In the genomic region with DNA sequence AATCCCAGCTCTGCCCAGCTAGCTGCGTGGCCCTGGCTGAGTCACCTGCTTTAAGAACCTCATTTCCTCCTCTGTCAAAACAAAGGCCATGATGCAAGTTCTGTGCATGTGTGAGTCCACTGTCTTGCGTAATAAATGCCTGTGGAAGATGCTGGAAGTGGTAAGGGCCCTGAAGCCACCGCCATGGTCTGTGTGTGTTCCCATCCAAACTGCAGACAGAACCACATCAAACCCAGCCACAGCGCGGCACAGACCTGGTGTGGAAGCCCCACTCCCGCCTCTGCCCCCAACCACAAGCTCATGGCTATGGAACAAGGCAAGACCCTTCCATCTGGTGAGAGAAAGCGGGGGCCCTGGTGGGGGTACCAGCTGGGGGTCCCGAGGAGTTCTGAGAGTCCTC, we compare ENCODE assay signal across 8 cellular contexts. TPM values are rescaled to one million over a fixed set of nuclear protein-coding genes. Genes with fewer than 3 reads are reported as not detected.
DNase-seq lines count a peak whose midpoint lies in the region; ATAC-seq and TF ChIP-seq lines count a peak whose summit lies in the region.
"Had no signal": no experiment of that assay in that cellular context is flagged by ENCODE, and none has a peak within 500 bp of the region (broad histone marks: within the 10 kb centered on the region; RNA-seq: fewer than 3 reads in every experiment).

No MANE protein-coding gene starts in this region.

- H3K27me3 ChIP-seq in GM23248 (replicated peaks; ENCODE audit: insufficient read depth): peaks cover 6% of the 10 kb centered on the region; the same call in 1 of the 2 replicates
- H3K27me3 ChIP-seq in parathyroid adenoma (ENCODE audit: control insufficient read depth, insufficient read depth, low read length): no peaks in the 10 kb centered on the region
- peaks cover 5% of the 10 kb centered on the region; the same call in 1 of the 2 replicates for H3K27me3 ChIP-seq in SK-N-SH (ENCODE audit: insufficient read depth)

- H3K36me3 ChIP-seq in GM23248 (ENCODE audit: low read depth) (no peaks in the 10 kb centered on the region), parathyroid adenoma (ENCODE audit: control insufficient read depth, insufficient read depth, low read length) (no peaks in the 10 kb centered on the region), SK-N-SH (replicated peaks in 1 of 2; ENCODE audit: control insufficient read depth in 1 of 2, insufficient read depth in 2 of 2, low read length in 1 of 2) (no peaks in the 10 kb centered on the region)

- peak overlapping the region; percentile 51; the same call in 1 of the 2 replicates for H2AFZ ChIP-seq in GM23248
- no peak overlapping the region for H2AFZ ChIP-seq in parathyroid adenoma
- H2AFZ ChIP-seq in SK-N-SH (ENCODE audit: low read depth): no peak overlapping the region

- H3K9me3 ChIP-seq in GM23248 (ENCODE audit: low read depth) (no peaks in the 10 kb centered on the region), parathyroid adenoma (ENCODE audit: control insufficient read depth, low read length) (no peaks in the 10 kb centered on the region), SK-N-SH (no peaks in the 10 kb centered on the region)

- H3K9me2 ChIP-seq in GM23248 (ENCODE audit: insufficient read depth) (no peaks in the 10 kb centered on the region), SK-N-SH (no peaks in the 10 kb centered on the region)

- peaks cover 11% of the 10 kb centered on the region for H3K4me1 ChIP-seq in GM23248 (ENCODE audit: insufficient read depth)
- peaks cover 48% of the 10 kb centered on the region for H3K4me1 ChIP-seq in parathyroid adenoma
- H3K4me1 ChIP-seq in SK-N-SH (ENCODE audit: control insufficient read depth in 1 of 2, insufficient read depth in 2 of 2, low read depth in 1 of 2, low read length in 1 of 2): peaks cover 0 to 9% of the 10 kb centered on the region in 2 experiments; a peak in 1 of 4 replicates

- in situ Hi-C loops in GM23248 (cut with MboI): no loop called here

- CTCF ChIA-PET in SK-N-SH (lab: Yijun Ruan, JAX): interaction anchor here (0.8 to 2.6 kb wide), 3 partner anchors 10 to 312 kb away, joined by 3 to 7 read pairs (median 3); no protein-coding TSS in a partner anchor

- TF ChIP-seq CTCF in parathyroid adenoma (IDR thresholded peaks at IDR 0.05): no peak
- no peak for TF ChIP-seq CTCF in GM20000 (IDR thresholded peaks at IDR 0.05; ENCODE audit: extremely low read depth, missing control alignments)
- no peak for TF ChIP-seq CTCF in SK-N-SH (IDR thresholded peaks at IDR 0.05)

- DNase-seq in GM23248 (peak; percentile 98), NOMO-1 treated with DMSO at 0.1 percent for 48 hours (lab: John Stamatoyannopoulos, UW; ENCODE audit: unreplicated experiment) (peak; percentile 83), dermis blood vessel endothelial cell (peak; percentile 28), GM20000 (ENCODE audit: low spot score) (no peak), SK-N-SH (no peak)
- DNase-seq: stimulated activated CD4-positive, alpha-beta T cell treated with anti-CD3 and anti-CD28 coated beads, Interleukin-4, amount 100 ng/mL, for 24 hours had no signal

- ATAC-seq in GM21723 (IDR thresholded peaks at IDR 0.05; ENCODE audit: unreplicated experiment): no peak

- WGBS in GM23248 (ENCODE audit: low coverage in 1 of 2, low lambda C conversion rate in 2 of 2, missing lambda C conversion rate in 2 of 2), 2 experiments: 65 to 67% methylated on average over 7 to 8 of the region's 8 CpGs
- 85% methylated on average over 8 of the region's 8 CpGs for WGBS in SK-N-SH (ENCODE audit: low lambda C conversion rate)

- H3F3A ChIP-seq in GM23248 (ENCODE audit: insufficient read depth) (no peaks in the 10 kb centered on the region), SK-N-SH (replicated peaks; ENCODE audit: insufficient read depth) (no peaks in the 10 kb centered on the region)

- 0 out of 2 replicates have a peak overlapping the region, but pooled peaks have one; percentile 34 for H3K27ac ChIP-seq in GM23248
- peak overlapping the region; percentile 84 for H3K27ac ChIP-seq in parathyroid adenoma
- no peak overlapping the region for H3K27ac ChIP-seq in SK-N-SH (ENCODE audit: low read depth in 2 of 2, low read length in 1 of 2)

- no peaks in the 10 kb centered on the region for H4K20me1 ChIP-seq in GM23248 (ENCODE audit: insufficient read depth)
- no peaks in the 10 kb centered on the region for H4K20me1 ChIP-seq in SK-N-SH (ENCODE audit: insufficient read depth)

- no peak for TF ChIP-seq RAD21 in SK-N-SH (IDR thresholded peaks at IDR 0.05; ENCODE audit: low read length)

- H3K9ac ChIP-seq in GM23248: peak overlapping the region; percentile 44
- H3K9ac ChIP-seq in parathyroid adenoma: no peak overlapping the region
- no peak overlapping the region for H3K9ac ChIP-seq in SK-N-SH

- POLR2A ChIA-PET in SK-N-SH (lab: Yijun Ruan, JAX): no interaction called here

- no peaks in the 10 kb centered on the region for H3K79me2 ChIP-seq in GM23248 (ENCODE audit: insufficient read depth)
- no peaks in the 10 kb centered on the region for H3K79me2 ChIP-seq in parathyroid adenoma
- H3K79me2 ChIP-seq in SK-N-SH (ENCODE audit: insufficient read depth): no peaks in the 10 kb centered on the region

- H3K4me3 ChIP-seq in GM23248 (no peak overlapping the region), parathyroid adenoma (ENCODE audit: low read depth, low read length) (no peak overlapping the region), SK-N-SH (ENCODE audit: low read depth in 2 of 2, low read length in 1 of 2) (no peak overlapping the region)

- no peak for TF ChIP-seq EP300 in SK-N-SH (IDR thresholded peaks at IDR 0.05; ENCODE audit: borderline replicate concordance in 1 of 2, low read depth in 1 of 2, low read length in 1 of 2)

- H3K4me2 ChIP-seq in GM23248 (ENCODE audit: unreplicated experiment): no peak overlapping the region
- H3K4me2 ChIP-seq in parathyroid adenoma (ENCODE audit: low read length): no peak overlapping the region
- no peak overlapping the region for H3K4me2 ChIP-seq in SK-N-SH

TF ChIP-seq in SK-N-SH, 30 proteins besides CTCF, POLR2A, EP300 and RAD21:
- no peak for TF ChIP-seq GABPA (IDR thresholded peaks at IDR 0.05; ENCODE audit: low read depth)

RNA-seq across cellular contexts. Expression of a gene that starts 26.0 kb away (rescaled TPM):
- not detected in 2 replicates for total RNA-seq in GM23248 (2014; rRNA removed; shearing (Covaris generic))
- 0.62 and 1.2 TPM in 2 replicates for polyA plus RNA-seq in GM23248 (2016; fragmentation: Nextera tagmentation; extraction: Ambion mirVana)
- not detected in 2 replicates for total RNA-seq in dermis blood vessel endothelial cell
- 0.54 and 0.58 TPM in 2 replicates for polyA plus RNA-seq in SK-N-SH (2012; rRNA removed)
- polyA plus RNA-seq in SK-N-SH (2012; cell fraction: cytosol; rRNA removed): 0.24 and 0.33 TPM in 2 replicates
- 1.2 and 2.1 TPM in 2 replicates for polyA plus RNA-seq in SK-N-SH (2012; cell fraction: nucleus; rRNA removed)

RNA-seq across cellular contexts. Expression of a gene that starts 41.0 kb away (rescaled TPM):
- total RNA-seq in GM23248 (2014; rRNA removed; shearing (Covaris generic)): 0.63 and 1.1 TPM in 2 replicates
- polyA plus RNA-seq in GM23248 (2016; fragmentation: Nextera tagmentation; extraction: Ambion mirVana) (5.7 and 6.3 TPM in 2 replicates), SK-N-SH (2012; rRNA removed) (4.8 and 5.2 TPM in 2 replicates)
- 0.68 and 1.4 TPM in 2 replicates for total RNA-seq in dermis blood vessel endothelial cell
- polyA plus RNA-seq in SK-N-SH (2012; cell fraction: cytosol; rRNA removed): 1.4 and 2.3 TPM in 2 replicates
- 7.5 and 8.1 TPM in 2 replicates for polyA plus RNA-seq in SK-N-SH (2012; cell fraction: nucleus; rRNA removed)

RNA-seq across cellular contexts. Expression of a gene that starts 48.5 kb away (rescaled TPM):
- not detected in 2 replicates for total RNA-seq in GM23248 (2014; rRNA removed; shearing (Covaris generic))
- not detected in 2 replicates for polyA plus RNA-seq in GM23248 (2016; fragmentation: Nextera tagmentation; extraction: Ambion mirVana)
- not detected in 2 replicates for total RNA-seq in dermis blood vessel endothelial cell
- 0.08 TPM in 1 of 2 replicates, not detected in the other for polyA plus RNA-seq in SK-N-SH (2012; rRNA removed)
- polyA plus RNA-seq in SK-N-SH (2012; cell fraction: cytosol; rRNA removed): not detected in 2 replicates
- not detected in 2 replicates for polyA plus RNA-seq in SK-N-SH (2012; cell fraction: nucleus; rRNA removed)

Comparison
In these comparisons a context has a peak if more than half of its experiments do, and no peak if none do; other contexts are left out.
1. DNase-seq: peak in GM23248 (single experiment), NOMO-1 treated with DMSO at 0.1 percent for 48 hours (single experiment) and dermis blood vessel endothelial cell (single experiment); none in GM20000 (single experiment) and SK-N-SH (single experiment).
2. H3K27ac ChIP-seq: peak in GM23248 (single experiment) and parathyroid adenoma (single experiment); none in SK-N-SH (0 of 2).